ENCODE assay signal across 1 cellular context in the genomic region with DNA sequence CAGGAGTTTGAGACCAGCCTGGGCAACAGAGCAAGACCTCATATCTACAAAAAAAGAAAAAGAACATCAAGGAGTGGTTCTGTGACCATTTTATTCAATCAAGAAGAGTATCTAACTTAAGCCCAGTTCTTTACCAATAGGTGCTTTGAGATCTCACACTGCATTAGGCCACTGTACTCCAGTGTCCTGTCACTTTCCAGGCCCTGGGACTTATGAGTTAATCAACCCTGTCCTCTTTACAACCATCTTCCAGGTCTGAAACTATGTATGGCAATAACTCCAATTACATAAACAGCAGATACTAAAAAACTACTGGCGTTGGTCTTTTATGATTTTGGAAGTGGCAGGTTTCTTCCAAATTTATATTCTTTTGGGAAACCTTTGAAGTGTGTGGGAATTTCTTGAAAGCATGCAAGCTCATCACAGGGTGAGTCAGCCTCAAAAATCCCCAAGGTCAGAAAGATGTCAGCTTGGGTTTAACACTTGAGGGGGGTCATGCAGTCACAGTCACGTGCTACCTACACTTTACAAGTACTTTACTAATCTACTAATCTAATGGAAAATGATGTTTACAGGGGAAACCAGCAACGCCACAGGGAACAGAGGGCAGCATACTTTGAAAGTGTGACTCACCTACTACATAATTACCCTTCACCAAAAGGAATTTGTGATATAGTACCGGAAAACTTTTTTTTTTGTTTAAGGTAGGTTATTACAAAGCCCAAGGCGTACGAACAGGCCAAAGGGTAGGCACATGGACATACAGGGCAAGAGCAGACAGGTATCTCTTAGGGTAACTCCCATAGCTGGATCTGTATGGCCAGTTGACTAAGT.
TF ChIP-seq lines count a peak whose summit lies in the region.

No MANE protein-coding gene starts in this region.

TF ChIP-seq in HEK293, 187 proteins besides CTCF, POLR2A, EP300 and RAD21 (continued from another document and continues in another):
- TF ChIP-seq PRDM2 (tag by site-specific recombination; IDR thresholded peaks at IDR 0.05; ENCODE audit: borderline replicate concordance) (no peak), ZBTB7A (tag by site-specific recombination; IDR thresholded peaks at IDR 0.05; ENCODE audit: low read depth) (no peak), ZNF645 (tag by site-specific recombination; IDR thresholded peaks at IDR 0.05) (no peak), TRIM28 (IDR thresholded peaks at IDR 0.05; ENCODE audit: borderline replicate concordance, low read length) (peak; percentile 90; the same call in 1 of the 2 replicates), ZNF621 (tag by site-specific recombination; IDR thresholded peaks at IDR 0.05) (no peak), KLF8 (tag by site-specific recombination; IDR thresholded peaks at IDR 0.05) (peak; percentile 52; the same call in 1 of the 2 replicates), ZNF366 (tag by site-specific recombination; conservative IDR thresholded peaks at IDR 0.05) (peak; percentile 89), SCRT1 (tag by site-specific recombination; IDR thresholded peaks at IDR 0.05; ENCODE audit: borderline replicate concordance) (no peak), ZNF211 (tag by site-specific recombination; IDR thresholded peaks at IDR 0.05; ENCODE audit: low read depth) (no peak), HOXA7 (CRISPR knock-in tag; IDR thresholded peaks at IDR 0.05; ENCODE audit: borderline replicate concordance) (no peak), ZNF449 (tag by site-specific recombination; IDR thresholded peaks at IDR 0.05) (no peak), ZNF146 (tag by site-specific recombination; IDR thresholded peaks at IDR 0.05) (no peak), ZNF138 (tag by site-specific recombination; IDR thresholded peaks at IDR 0.05; ENCODE audit: borderline replicate concordance) (no peak), ZNF394 (tag by site-specific recombination; IDR thresholded peaks at IDR 0.05; ENCODE audit: borderline replicate concordance) (0 out of 2 replicates have a peak, but pooled peaks have one; percentile 9), ZNF473 (tag by site-specific recombination; IDR thresholded peaks at IDR 0.05) (no peak), ZNF280D (tag by site-specific recombination; IDR thresholded peaks at IDR 0.05) (0 out of 2 replicates have a peak, but pooled peaks have one; percentile 42), PRDM6 (tag by site-specific recombination; IDR thresholded peaks at IDR 0.05) (peak; percentile 91), ZNF121 (tag by site-specific recombination; IDR thresholded peaks at IDR 0.05) (no peak), ZNF175 (tag by site-specific recombination; IDR thresholded peaks at IDR 0.05) (no peak), ZNF16 (tag by site-specific recombination; IDR thresholded peaks at IDR 0.05; ENCODE audit: low read depth) (no peak), ZNF311 (tag by site-specific recombination; IDR thresholded peaks at IDR 0.05; ENCODE audit: borderline replicate concordance) (no peak), ZNF214 (tag by site-specific recombination; IDR thresholded peaks at IDR 0.05; ENCODE audit: borderline replicate concordance) (no peak; the same call in 1 of the 2 replicates), GLI4 (tag by site-specific recombination; IDR thresholded peaks at IDR 0.05) (no peak), BCL11B (tag by site-specific recombination; IDR thresholded peaks at IDR 0.05; ENCODE audit: low read depth) (no peak), ZNF791 (tag by site-specific recombination; IDR thresholded peaks at IDR 0.05) (no peak), ZNF610 (tag by site-specific recombination; IDR thresholded peaks at IDR 0.05; ENCODE audit: borderline replicate concordance) (no peak), ZNF24 (tag by site-specific recombination; IDR thresholded peaks at IDR 0.05) (peak; percentile 47; the same call in 1 of the 2 replicates), ZNF529 (tag by site-specific recombination; IDR thresholded peaks at IDR 0.05; ENCODE audit: insufficient replicate concordance) (no peak), ZNF664 (tag by site-specific recombination; IDR thresholded peaks at IDR 0.05) (0 out of 2 replicates have a peak, but pooled peaks have one; percentile 10), ZNF548 (tag by site-specific recombination; IDR thresholded peaks at IDR 0.05) (no peak), ZFP37 (tag by site-specific recombination; IDR thresholded peaks at IDR 0.05) (peak; percentile 78; the same call in 1 of the 2 replicates), ZNF391 (tag by site-specific recombination; IDR thresholded peaks at IDR 0.05; ENCODE audit: borderline replicate concordance, low read depth) (no peak), ZNF658 (tag by site-specific recombination; IDR thresholded peaks at IDR 0.05) (no peak), ZNF140 (tag by site-specific recombination; IDR thresholded peaks at IDR 0.05) (no peak), ZNF692 (tag by site-specific recombination; IDR thresholded peaks at IDR 0.05) (0 out of 2 replicates have a peak, but pooled peaks have one; percentile 22), ZNF501 (tag by site-specific recombination; IDR thresholded peaks at IDR 0.05) (no peak), ZNF404 (tag by site-specific recombination; IDR thresholded peaks at IDR 0.05) (no peak), IKZF3 (tag by site-specific recombination; IDR thresholded peaks at IDR 0.05) (0 out of 2 replicates have a peak, but pooled peaks have one; percentile 43), ZBTB17 (tag by site-specific recombination; IDR thresholded peaks at IDR 0.05) (no peak), ZNF37A (tag by site-specific recombination; IDR thresholded peaks at IDR 0.05) (no peak), ZNF133 (tag by site-specific recombination; IDR thresholded peaks at IDR 0.05) (no peak), SALL2 (tag by site-specific recombination; IDR thresholded peaks at IDR 0.05; ENCODE audit: borderline replicate concordance) (no peak)
- TF ChIP-seq, protein P1, sequence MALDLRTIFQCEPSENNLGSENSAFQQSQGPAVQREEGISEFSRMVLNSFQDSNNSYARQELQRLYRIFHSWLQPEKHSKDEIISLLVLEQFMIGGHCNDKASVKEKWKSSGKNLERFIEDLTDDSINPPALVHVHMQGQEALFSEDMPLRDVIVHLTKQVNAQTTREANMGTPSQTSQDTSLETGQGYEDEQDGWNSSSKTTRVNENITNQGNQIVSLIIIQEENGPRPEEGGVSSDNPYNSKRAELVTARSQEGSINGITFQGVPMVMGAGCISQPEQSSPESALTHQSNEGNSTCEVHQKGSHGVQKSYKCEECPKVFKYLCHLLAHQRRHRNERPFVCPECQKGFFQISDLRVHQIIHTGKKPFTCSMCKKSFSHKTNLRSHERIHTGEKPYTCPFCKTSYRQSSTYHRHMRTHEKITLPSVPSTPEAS (tag by site-specific recombination; IDR thresholded peaks at IDR 0.05): no peak
